Comparison of ENCODE assay signal across 13 cellular contexts in the genomic region with DNA sequence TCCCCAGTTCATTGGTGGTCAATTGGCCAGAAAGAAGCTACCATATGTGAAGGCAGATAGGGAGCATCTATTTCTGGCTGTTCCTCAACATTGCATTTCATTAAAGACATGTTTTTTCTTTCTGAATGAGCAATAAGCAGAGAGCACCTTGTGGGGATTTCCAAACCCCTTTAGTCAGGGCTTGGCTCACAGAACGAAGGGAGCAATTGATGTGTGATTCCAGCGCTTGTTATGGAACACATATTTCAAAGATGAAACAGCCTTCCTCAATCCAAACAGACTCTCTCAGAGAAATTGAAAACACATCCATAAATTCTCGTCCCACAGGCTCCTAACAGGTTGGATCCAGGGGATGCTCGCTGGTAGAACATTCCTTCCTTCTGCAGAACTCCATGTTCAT.
A peak's percentile ranks its signal among the peaks of the same experiment; 100 is the strongest.
DNase-seq lines count a peak whose midpoint lies in the region; ATAC-seq and TF ChIP-seq lines count a peak whose summit lies in the region.
"Had no signal": no experiment of that assay in that cellular context is flagged by ENCODE, and none has a peak within 500 bp of the region (broad histone marks: within the 10 kb centered on the region; RNA-seq: fewer than 3 reads in every experiment).

No MANE protein-coding gene starts in this region.

- H3K36me3 ChIP-seq in HAP-1 (replicated peaks) = no peaks in the 10 kb centered on the region

- peak; percentile 86 for DNase-seq in EH (ENCODE audit: low read depth)
- peak; percentile 76 for DNase-seq in M059J (ENCODE audit: low read depth)
- peak; percentile 74 for DNase-seq in choroid plexus epithelial cell (ENCODE audit: low read depth)
- no peak for DNase-seq in osteocyte (ENCODE audit: extremely low spot score, unreplicated experiment)
- no peak for DNase-seq in Ammon's horn (ENCODE audit: low spot score)
- no peak for DNase-seq in stimulated activated naive CD4-positive, alpha-beta T cell treated with Interleukin-2 at 50 U/mL for 16 hours (lab: John Stamatoyannopoulos, UW)
- DNase-seq in HAP-1 (ENCODE audit: low spot score in 2 of 2) = no peak
- DNase-seq: COR-L47; effector CD8-positive, alpha-beta T cell; hypothalamus; stimulated activated CD4-positive, alpha-beta T cell treated with anti-CD3 and anti-CD28 coated beads, Interleukin-4, amount 100 ng/mL, for 4 hours had no signal

- no peaks in the 10 kb centered on the region for H3K36me3 Mint-ChIP-seq in osteocyte (ENCODE audit: unreplicated experiment)
- H3K36me3 Mint-ChIP-seq: activated naive CD8-positive, alpha-beta T cell had no signal

- TF ChIP-seq CTCF in choroid plexus epithelial cell (conservative IDR thresholded peaks at IDR 0.05; ENCODE audit: low read depth, low read length) (no peak), osteocyte (IDR thresholded peaks at IDR 0.05) (no peak)

- H3K4me3 ChIP-seq in choroid plexus epithelial cell (ENCODE audit: low read depth, low read length) (no peak overlapping the region), HAP-1 (no peak overlapping the region)

- H3K4me1 Mint-ChIP-seq in osteocyte (ENCODE audit: unreplicated experiment) = peaks cover 16% of the 10 kb centered on the region

- 0 out of 2 replicates have a peak, but pooled peaks cover 4% of the 10 kb centered on the region for H3K27me3 ChIP-seq in HAP-1 (ENCODE audit: low read depth)

- in situ Hi-C loops in HAP-1 (cut with MboI; ENCODE audit: low sequenced_read_pairs) = no loop called here

- no peaks in the 10 kb centered on the region for H3K9me3 Mint-ChIP-seq in osteocyte (ENCODE audit: unreplicated experiment)

- H3K4me3 Mint-ChIP-seq in osteocyte (ENCODE audit: unreplicated experiment) = no peak overlapping the region
- H3K4me3 Mint-ChIP-seq: activated naive CD8-positive, alpha-beta T cell had no signal

- no peaks in the 10 kb centered on the region for H3K27me3 Mint-ChIP-seq in osteocyte (ENCODE audit: unreplicated experiment)
- H3K27me3 Mint-ChIP-seq: activated naive CD8-positive, alpha-beta T cell had no signal

- ATAC-seq in HG03039 (IDR thresholded peaks at IDR 0.05; ENCODE audit: unreplicated experiment) = no peak

- no peaks in the 10 kb centered on the region for H3K4me1 ChIP-seq in HAP-1

- peak overlapping the region; percentile 11 for H3K27ac Mint-ChIP-seq in osteocyte (ENCODE audit: unreplicated experiment)
- H3K27ac Mint-ChIP-seq: activated naive CD8-positive, alpha-beta T cell had no signal

- H3K9me3 ChIP-seq in HAP-1 = no peaks in the 10 kb centered on the region

Comparison
In these comparisons a context has a peak if more than half of its experiments do, and no peak if none do; other contexts are left out.
1. DNase-seq: peak in EH (single experiment), M059J (single experiment) and choroid plexus epithelial cell (single experiment); none in osteocyte (single experiment), Ammon's horn (single experiment), stimulated activated naive CD4-positive, alpha-beta T cell treated with Interleukin-2 at 50 U/mL for 16 hours (single experiment) and HAP-1 (0 of 2).